Comparison of ENCODE assay signal across 11 cellular contexts in genomic region chr18:55997156-55997561, GRCh38.
DNase-seq lines count a peak whose midpoint lies in the region; ATAC-seq and TF ChIP-seq lines count a peak whose summit lies in the region.
"Had no signal": no experiment of that assay in that cellular context is flagged by ENCODE, and none has a peak within 500 bp of the region (broad histone marks: within the 10 kb centered on the region; RNA-seq: fewer than 3 reads in every experiment).

No MANE protein-coding gene starts in this region.

- peak; percentile 10 for TF ChIP-seq CTCF in AG09309 (IDR thresholded peaks at IDR 0.05; ENCODE audit: control insufficient read depth, insufficient read depth, low read depth, low read length, missing control alignments)
- peak; percentile 19 for TF ChIP-seq CTCF in astrocyte of the spinal cord (IDR thresholded peaks at IDR 0.05; ENCODE audit: low read depth, low read length)
- no peak for TF ChIP-seq CTCF in lower lobe of right lung (IDR thresholded peaks at IDR 0.05)

- intact Hi-C loops in lower lobe of right lung (cut with DNase I): no loop called here

- H3K27me3 ChIP-seq in lower lobe of right lung (ENCODE audit: low read depth): no peaks in the 10 kb centered on the region

- H3K4me3 ChIP-seq in AG09309 (ENCODE audit: control insufficient read depth, low read depth, low read length) (no peak overlapping the region), astrocyte of the spinal cord (ENCODE audit: low read depth, low read length) (no peak overlapping the region), lower lobe of right lung (no peak overlapping the region)

- in situ Hi-C loops in astrocyte of the spinal cord (cut with HindIII; ENCODE audit: low sequenced_read_pairs): no loop called here

- H3K36me3 ChIP-seq in lower lobe of right lung: no peaks in the 10 kb centered on the region

- peak; percentile 58 for ATAC-seq in HG02798 (IDR thresholded peaks at IDR 0.05; ENCODE audit: poor library complexity, unreplicated experiment)
- no peak for ATAC-seq in lower lobe of right lung
- no peak for ATAC-seq in HG02642 (IDR thresholded peaks at IDR 0.05; ENCODE audit: poor library complexity, unreplicated experiment)
- ATAC-seq: activated naive CD4-positive, alpha-beta T cell treated with anti-CD3 and anti-CD28 coated beads, Interleukin-2, amount 50 U/mL, for 72 hours had no signal

- H3K4me1 ChIP-seq in lower lobe of right lung: peaks cover 10% of the 10 kb centered on the region

- no peaks in the 10 kb centered on the region for H3K9me3 ChIP-seq in lower lobe of right lung

- no peak overlapping the region for H3K27ac ChIP-seq in lower lobe of right lung

- DNase-seq in AG09309 (ENCODE audit: low read depth) (no peak), astrocyte of the spinal cord (ENCODE audit: low read depth, low spot score) (no peak), kidney tubule cell (ENCODE audit: low spot score) (peak; percentile 42), NCI-H69 (lab: John Stamatoyannopoulos, UW) (no peak), lower lobe of right lung (no peak)
- no peak for DNase-seq in effector CD4-positive, alpha-beta T cell
- DNase-seq: CD4-positive, CD25-positive, alpha-beta regulatory T cell; NCI-H187 treated with DMSO at 0.1 percent for 48 hours had no signal
